ENCODE assay signal across 9 cellular contexts in genomic region chr1:147073062-147073432, GRCh38.
DNase-seq lines count a peak whose midpoint lies in the region; ATAC-seq and TF ChIP-seq lines count a peak whose summit lies in the region.
"Had no signal": no experiment of that assay in that cellular context is flagged by ENCODE, and none has a peak within 500 bp of the region (broad histone marks: within the 10 kb centered on the region; RNA-seq: fewer than 3 reads in every experiment).

No MANE protein-coding gene starts in this region.

- BruUV-seq in mammary epithelial cell (replicated peaks; lab: Mats Ljungman, UMichigan): no TSS peak

- H3K9me3 ChIP-seq in right cardiac atrium (ENCODE audit: control insufficient read depth, low read length) (no peaks in the 10 kb centered on the region), mammary epithelial cell (replicated peaks; ENCODE audit: insufficient read depth, low read length) (no peaks in the 10 kb centered on the region), muscle layer of duodenum (ENCODE audit: control insufficient read depth in 1 of 2, low read length in 2 of 2) (no peaks in the 10 kb centered on the region), vagina (no peaks in the 10 kb centered on the region), aorta (ENCODE audit: control insufficient read depth, low read length) (no peaks in the 10 kb centered on the region)
- H3K9me3 ChIP-seq: SJCRH30 had no signal

- TF ChIP-seq CTCF in mammary epithelial cell (conservative IDR thresholded peaks at IDR 0.05 in 1 of 2, IDR thresholded peaks at IDR 0.05 in 1 of 2; ENCODE audit: extremely low read depth in 1 of 2, insufficient read depth in 1 of 2, low read depth in 1 of 2, low read length in 2 of 2) (no peak), vagina (IDR thresholded peaks at IDR 0.05) (no peak), RWPE1 (conservative IDR thresholded peaks at IDR 0.05; ENCODE audit: low read depth) (no peak)

- no peak for TF ChIP-seq POLR2A in vagina (IDR thresholded peaks at IDR 0.05)

- peak overlapping the region; percentile 23 for H3K4me3 ChIP-seq in right cardiac atrium (ENCODE audit: low read length)
- peak overlapping the region in 2 of 3 experiments; percentile 2 to 32 for H3K4me3 ChIP-seq in mammary epithelial cell (replicated peaks in 1 of 3; ENCODE audit: insufficient read depth in 1 of 3, low read depth in 2 of 3, low read length in 3 of 3)
- H3K4me3 ChIP-seq in muscle layer of duodenum (ENCODE audit: low read depth in 1 of 2, low read length in 2 of 2): peak overlapping the region; percentile 63
- peak overlapping the region; percentile 29 to 33 for H3K4me3 ChIP-seq in vagina
- H3K4me3 ChIP-seq in aorta (ENCODE audit: low read length in 2 of 2): no peak overlapping the region
- H3K4me3 ChIP-seq: SJCRH30 had no signal

- DNase-seq in right cardiac atrium (no peak), left ventricle myocardium superior (no peak), mammary epithelial cell (no peak), vagina (ENCODE audit: extremely low spot score in 2 of 2) (no peak), SKM-1 (lab: John Stamatoyannopoulos, UW; ENCODE audit: unreplicated experiment) (no peak), RWPE1 (ENCODE audit: low spot score) (no peak), aorta (no peak)
- DNase-seq: SJCRH30 had no signal

- H2AFZ ChIP-seq in mammary epithelial cell (ENCODE audit: low read depth, low read length): peak overlapping the region; percentile 86

- no peaks in the 10 kb centered on the region for H3K36me3 ChIP-seq in mammary epithelial cell (ENCODE audit: insufficient read depth, low read length)
- H3K36me3 ChIP-seq in muscle layer of duodenum (ENCODE audit: control insufficient read depth in 1 of 2, insufficient read depth in 2 of 2, low read length in 2 of 2): no peaks in the 10 kb centered on the region
- no peaks in the 10 kb centered on the region for H3K36me3 ChIP-seq in vagina
- H3K36me3 ChIP-seq in aorta (ENCODE audit: control insufficient read depth in 1 of 2, insufficient read depth in 2 of 2, low read length in 1 of 2): no peaks in the 10 kb centered on the region
- H3K36me3 ChIP-seq: SJCRH30 had no signal

- no peak overlapping the region for H3K27ac ChIP-seq in right cardiac atrium (ENCODE audit: low read length)
- H3K27ac ChIP-seq in mammary epithelial cell (ENCODE audit: insufficient read depth, low read depth, low read length): no peak overlapping the region
- H3K27ac ChIP-seq in muscle layer of duodenum (ENCODE audit: low read length): no peak overlapping the region
- H3K27ac ChIP-seq in vagina: no peak overlapping the region
- no peak overlapping the region for H3K27ac ChIP-seq in RWPE1
- H3K27ac ChIP-seq in aorta (ENCODE audit: low read depth in 1 of 2, low read length in 2 of 2): no peak overlapping the region
- H3K27ac ChIP-seq: SJCRH30 had no signal

- ATAC-seq in right cardiac atrium (no peak), left ventricle myocardium superior (no peak), aorta (ENCODE audit: low FRiP score) (no peak)

- 6% methylated on average over 21 of the region's 21 CpGs for WGBS in right cardiac atrium
- WGBS in mammary epithelial cell (ENCODE audit: low coverage, missing lambda C conversion rate): 5% methylated on average over 4 of the region's 21 CpGs
- WGBS in aorta, 2 donors: 6 to 9% methylated on average over 21 of the region's 21 CpGs

- CTCF ChIA-PET in mammary epithelial cell (lab: Charles Lee; ENCODE audit: low non-redundant PET) (no interaction called here), RWPE1 (lab: Yijun Ruan, JAX) (no interaction called here)

- intact Hi-C loops in right cardiac atrium (cut with DNase I) (no loop called here), left ventricle myocardium superior (cut with micrococcal nuclease) (no loop called here), mammary epithelial cell (cut with micrococcal nuclease) (no loop called here), vagina (cut with DNase I) (no loop called here), aorta (cut with DNase I) (no loop called here)

- H4K20me1 ChIP-seq in mammary epithelial cell (ENCODE audit: insufficient read depth, low read length): no peaks in the 10 kb centered on the region

- H3K27me3 ChIP-seq in right cardiac atrium (ENCODE audit: control insufficient read depth, insufficient read depth) (peaks cover 3% of the 10 kb centered on the region), mammary epithelial cell (ENCODE audit: insufficient read depth, low read length) (peaks cover 16% of the 10 kb centered on the region), muscle layer of duodenum (ENCODE audit: low read depth, low read length) (peaks cover 57% of the 10 kb centered on the region), vagina (peaks cover under 1% of the 10 kb centered on the region), aorta (ENCODE audit: control insufficient read depth in 1 of 2, insufficient read depth in 2 of 2, low read length in 1 of 2) (no peaks in the 10 kb centered on the region)
- H3K27me3 ChIP-seq: SJCRH30 had no signal

- H3K4me2 ChIP-seq in mammary epithelial cell (ENCODE audit: insufficient read depth, low read depth, low read length): peak overlapping the region; percentile 62

- in situ Hi-C loops in mammary epithelial cell (cut with MboI; ENCODE audit: low sequenced_read_pairs in 2 of 2): no loop called here

- H3K9ac ChIP-seq in mammary epithelial cell (ENCODE audit: insufficient read depth, low read length): no peak overlapping the region

- H3K79me2 ChIP-seq in mammary epithelial cell (ENCODE audit: insufficient read depth, low read length): no peaks in the 10 kb centered on the region

- POLR2A ChIA-PET in RWPE1 (lab: Yijun Ruan, JAX; ENCODE audit: low non-redundant PET): no interaction called here

- H3K4me1 ChIP-seq in right cardiac atrium (ENCODE audit: control insufficient read depth, insufficient read depth, low read length) (no peaks in the 10 kb centered on the region), mammary epithelial cell (ENCODE audit: insufficient read depth, low read length) (no peaks in the 10 kb centered on the region), muscle layer of duodenum (ENCODE audit: control insufficient read depth in 1 of 2, insufficient read depth in 2 of 2, low read length in 2 of 2) (peaks cover 0 to 15% of the 10 kb centered on the region in 2 donors), vagina (peaks cover 15% of the 10 kb centered on the region), aorta (ENCODE audit: control insufficient read depth in 1 of 2, insufficient read depth in 2 of 2, low read length in 2 of 2) (no peaks in the 10 kb centered on the region)
- H3K4me1 ChIP-seq: SJCRH30 had no signal

- dilution Hi-C loops in mammary epithelial cell (cut with HindIII; ENCODE audit: low sequenced_read_pairs): no loop called here

Comparison
In these comparisons a context has a peak if more than half of its experiments do, and no peak if none do; other contexts are left out.
1. H3K4me3 ChIP-seq: peak in right cardiac atrium (single experiment), mammary epithelial cell (2 of 3), muscle layer of duodenum (2 of 2) and vagina (2 of 2); none in aorta (0 of 2).